Comparison of ENCODE assay signal across 25 cellular contexts in genomic region chr9:133851693-133852092, GRCh38.
"Had no signal": no experiment of that assay in that cellular context is flagged by ENCODE, and none has a peak within 500 bp of the region (broad histone marks: within the 10 kb centered on the region; RNA-seq: fewer than 3 reads in every experiment).

No MANE protein-coding gene starts in this region.

- H3K4me1 ChIP-seq: prostate gland, tibial nerve, vagina had no signal

- H3K9me3 Mint-ChIP-seq: effector memory CD8-positive, alpha-beta T cell; mesothelial cell of epicardium; naive B cell; nephron; stimulated activated naive CD8-positive, alpha-beta T cell treated with anti-CD3 and anti-CD28 coated beads, Interleukin-15, Interleukin-2, amounts not matched to agents 100 ng/mL and 50 ng/mL, for 24 hours had no signal

- DNase-seq: cortex of kidney; effector memory CD8-positive, alpha-beta T cell; head of caudate nucleus; kidney; mesenchymal stem cell; mucosa of descending colon; naive B cell; nucleus accumbens; stimulated activated CD4-positive, alpha-beta T cell treated with anti-CD3 and anti-CD28 coated beads, Interleukin-12 subunit alpha, Interleukin-12 subunit beta, amount 100 ng/mL, for 4 hours; stimulated activated CD4-positive, alpha-beta T cell treated with anti-CD3 and anti-CD28 coated beads, Interleukin-1b, Interleukin-23, amount 100 ng/mL, for 48 hours; stimulated activated CD4-positive, alpha-beta T cell treated with anti-CD3 and anti-CD28 coated beads, Interleukin-4, amount 100 ng/mL, for 1 hour; stimulated activated CD8-positive, alpha-beta memory T cell treated with anti-CD3 and anti-CD28 coated beads, Interleukin-4, amount 100 ng/mL, for 48 hours; upper lobe of right lung had no signal

- ATAC-seq: effector memory CD8-positive, alpha-beta T cell; left lobe of liver; mucosa of descending colon; sciatic nerve; upper lobe of right lung had no signal

- H3K36me3 ChIP-seq: prostate gland, right atrium auricular region, thoracic aorta, upper lobe of right lung, vagina had no signal

- H3K4me3 Mint-ChIP-seq: effector memory CD8-positive, alpha-beta T cell; mesothelial cell of epicardium; nephron; stimulated activated naive CD8-positive, alpha-beta T cell treated with anti-CD3 and anti-CD28 coated beads, Interleukin-15, Interleukin-2, amounts not matched to agents 100 ng/mL and 50 ng/mL, for 24 hours had no signal

- H3K4me2 ChIP-seq: smooth muscle cell had no signal

- H3K27me3 ChIP-seq: right atrium auricular region, tibial nerve, upper lobe of right lung, vagina had no signal

- H3K27me3 Mint-ChIP-seq: effector memory CD8-positive, alpha-beta T cell; naive B cell; stimulated activated naive CD8-positive, alpha-beta T cell treated with anti-CD3 and anti-CD28 coated beads, Interleukin-15, Interleukin-2, amounts not matched to agents 100 ng/mL and 50 ng/mL, for 24 hours had no signal

- H3K4me3 ChIP-seq: lung, mucosa of descending colon, prostate gland, right atrium auricular region, smooth muscle cell, thoracic aorta, tibial nerve, upper lobe of right lung, vagina had no signal

- H3K9me3 ChIP-seq: mucosa of descending colon, prostate gland, right atrium auricular region, thoracic aorta, tibial nerve, upper lobe of right lung, vagina had no signal

- H3K27ac ChIP-seq: prostate gland, right atrium auricular region, thoracic aorta, tibial nerve, upper lobe of right lung, vagina had no signal

- H3K27ac Mint-ChIP-seq: effector memory CD8-positive, alpha-beta T cell; mesothelial cell of epicardium; nephron; stimulated activated naive CD8-positive, alpha-beta T cell treated with anti-CD3 and anti-CD28 coated beads, Interleukin-15, Interleukin-2, amounts not matched to agents 100 ng/mL and 50 ng/mL, for 24 hours had no signal
